ENCODE assay signal across 9 cellular contexts in the genomic region with DNA sequence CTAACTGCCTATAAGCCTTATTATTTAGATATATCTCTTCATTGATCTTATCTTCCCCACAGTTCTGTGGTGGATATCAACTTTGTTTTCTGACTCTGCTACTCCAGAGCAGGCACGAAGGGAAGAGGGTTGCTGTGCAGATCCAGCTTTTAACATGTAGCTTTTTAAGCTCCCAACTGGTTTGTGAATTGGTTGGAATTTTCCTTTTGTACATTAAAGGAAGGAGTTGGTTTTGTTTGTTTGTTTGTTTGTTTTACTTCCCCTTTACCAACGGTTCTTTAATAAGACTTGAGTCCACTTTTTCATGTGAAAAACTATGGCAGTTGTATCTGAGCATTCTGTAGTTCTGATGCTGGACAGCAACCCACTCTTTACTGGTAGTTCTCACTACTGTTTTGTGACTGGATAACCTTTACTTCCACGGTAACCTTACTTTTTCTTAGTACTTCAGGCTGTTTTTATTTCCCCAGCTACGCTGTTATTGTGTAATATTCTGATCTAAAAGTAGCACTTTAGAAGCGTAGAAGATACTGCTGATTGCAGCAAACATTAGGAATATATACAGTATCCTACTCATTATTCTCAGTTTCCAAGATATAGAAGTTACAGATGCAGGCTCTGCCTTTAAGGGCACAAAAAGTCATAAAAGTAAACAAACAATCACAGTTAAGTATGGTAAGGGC. TPM values are rescaled to one million over a fixed set of nuclear protein-coding genes. Genes with fewer than 3 reads are reported as not detected.
DNase-seq lines count a peak whose midpoint lies in the region; ATAC-seq and TF ChIP-seq lines count a peak whose summit lies in the region.
"Had no signal": no experiment of that assay in that cellular context is flagged by ENCODE, and none has a peak within 500 bp of the region (broad histone marks: within the 10 kb centered on the region; RNA-seq: fewer than 3 reads in every experiment).

No MANE protein-coding gene starts in this region.

- H3K9me3 ChIP-seq in right cardiac atrium (ENCODE audit: control insufficient read depth, low read length), result no peaks in the 10 kb centered on the region
- H3K9me3 ChIP-seq in vagina, result no peaks in the 10 kb centered on the region

- H3K4me3 Mint-ChIP-seq in activated B cell treated with CpG ODN at 0.5 μM for 24 hours, result peak overlapping the region; percentile 93

- peaks cover 52% of the 10 kb centered on the region for H3K4me1 Mint-ChIP-seq in activated B cell treated with CpG ODN at 0.5 μM for 24 hours

- 51% methylated on average over 5 of the region's 5 CpGs for WGBS in right cardiac atrium

- peaks cover 0 to 12% of the 10 kb centered on the region in 2 donors for H3K36me3 ChIP-seq in vagina

- no peaks in the 10 kb centered on the region for H3K9me3 Mint-ChIP-seq in activated B cell treated with CpG ODN at 0.5 μM for 24 hours

- TF ChIP-seq POLR2A in vagina (IDR thresholded peaks at IDR 0.05), result no peak

- H3K36me3 Mint-ChIP-seq in activated B cell treated with CpG ODN at 0.5 μM for 24 hours (ENCODE audit: low read depth), result peaks cover 55% of the 10 kb centered on the region

- H3K27me3 ChIP-seq in right cardiac atrium (ENCODE audit: control insufficient read depth, insufficient read depth) (no peaks in the 10 kb centered on the region), vagina (no peaks in the 10 kb centered on the region)

- H3K4me3 ChIP-seq in right cardiac atrium (ENCODE audit: low read length) (peak overlapping the region; percentile 99), vagina (peak overlapping the region; percentile 71 to 84)

- POLR2A ChIA-PET in activated B cell treated with CpG ODN at 0.5 μM for 24 hours (lab: Charles Lee), result interaction anchor here (1.3 to 3.1 kb wide), 3 partner anchors 19 to 95 kb away, joined by 3 to 18 read pairs (median 4); a partner anchor contains a TSS

- DNase-seq in right cardiac atrium (no peak), Right ventricle myocardium superior (no peak), activated B cell treated with CpG ODN at 0.5 μM for 24 hours (no peak), iris pigment epithelial cell (ENCODE audit: low read depth) (peak; percentile 43), vagina (ENCODE audit: extremely low spot score in 2 of 2) (no peak), foreskin melanocyte (no peak)
- no peak for DNase-seq in stimulated activated CD4-positive, alpha-beta T cell treated with anti-CD3 and anti-CD28 coated beads, Interleukin-12 subunit alpha, Interleukin-12 subunit beta, amount 100 ng/mL, for 4 hours
- DNase-seq: NCI-H226 had no signal

- no peak overlapping the region for H3K27ac ChIP-seq in right cardiac atrium (ENCODE audit: low read length)
- no peak overlapping the region for H3K27ac ChIP-seq in vagina

- TF ChIP-seq CTCF in activated B cell treated with CpG ODN at 0.5 μM for 24 hours (IDR thresholded peaks at IDR 0.05) (no peak), vagina (IDR thresholded peaks at IDR 0.05) (no peak)

- ATAC-seq in right cardiac atrium, result no peak
- ATAC-seq in Right ventricle myocardium superior (ENCODE audit: poor library complexity), result no peak
- no peak for ATAC-seq in activated B cell treated with CpG ODN at 0.5 μM for 24 hours (ENCODE audit: low read depth)
- ATAC-seq in HG02610 (IDR thresholded peaks at IDR 0.05; ENCODE audit: unreplicated experiment), result no peak

- CTCF ChIA-PET in activated B cell treated with CpG ODN at 0.5 μM for 24 hours (lab: Charles Lee), result no interaction called here

- H3K27me3 Mint-ChIP-seq in activated B cell treated with CpG ODN at 0.5 μM for 24 hours, result no peaks in the 10 kb centered on the region

- intact Hi-C loops in right cardiac atrium (cut with DNase I) (loop anchor here in 1 of 4 donors (10.0 kb wide), 1 partner anchor 92 kb away; a partner anchor contains a TSS), Right ventricle myocardium superior (cut with DNase I) (no loop called here), activated B cell treated with CpG ODN at 0.5 μM for 24 hours (cut with micrococcal nuclease) (loop anchor here (5.0 kb wide), 3 partner anchors 180 to 385 kb away; a partner anchor contains a TSS), vagina (cut with DNase I) (no loop called here)

- H3K27ac Mint-ChIP-seq in activated B cell treated with CpG ODN at 0.5 μM for 24 hours, result no peak overlapping the region

- no peaks in the 10 kb centered on the region for H3K4me1 ChIP-seq in right cardiac atrium (ENCODE audit: control insufficient read depth, insufficient read depth, low read length)
- peaks cover 43% of the 10 kb centered on the region for H3K4me1 ChIP-seq in vagina

RNA-seq across cellular contexts. Expression of a gene that starts 1.6 kb away (rescaled TPM):
- total RNA-seq in right cardiac atrium (10 to 100 TPM; 48.6 to 55.6 (median 50.3) TPM), Right ventricle myocardium superior (61.0 TPM), activated B cell treated with CpG ODN at 0.5 μM for 24 hours (45.7 and 47.4 TPM in 2 replicates), vagina (28.7 TPM)
- polyA plus RNA-seq in right cardiac atrium, result 46.7 TPM
